ENCODE assay signal across 1 cellular context in genomic region chr17:79930786-79931516, GRCh38.
TF ChIP-seq lines count a peak whose summit lies in the region.

No MANE protein-coding gene starts in this region.

TF ChIP-seq in SK-N-SH, 30 proteins besides CTCF, POLR2A, EP300 and RAD21 (continued from another document):
- no peak for TF ChIP-seq MXI1 (IDR thresholded peaks at IDR 0.05; ENCODE audit: low read depth, low read length)
- no peak for TF ChIP-seq JUND (IDR thresholded peaks at IDR 0.05)
- TF ChIP-seq, protein P1, sequence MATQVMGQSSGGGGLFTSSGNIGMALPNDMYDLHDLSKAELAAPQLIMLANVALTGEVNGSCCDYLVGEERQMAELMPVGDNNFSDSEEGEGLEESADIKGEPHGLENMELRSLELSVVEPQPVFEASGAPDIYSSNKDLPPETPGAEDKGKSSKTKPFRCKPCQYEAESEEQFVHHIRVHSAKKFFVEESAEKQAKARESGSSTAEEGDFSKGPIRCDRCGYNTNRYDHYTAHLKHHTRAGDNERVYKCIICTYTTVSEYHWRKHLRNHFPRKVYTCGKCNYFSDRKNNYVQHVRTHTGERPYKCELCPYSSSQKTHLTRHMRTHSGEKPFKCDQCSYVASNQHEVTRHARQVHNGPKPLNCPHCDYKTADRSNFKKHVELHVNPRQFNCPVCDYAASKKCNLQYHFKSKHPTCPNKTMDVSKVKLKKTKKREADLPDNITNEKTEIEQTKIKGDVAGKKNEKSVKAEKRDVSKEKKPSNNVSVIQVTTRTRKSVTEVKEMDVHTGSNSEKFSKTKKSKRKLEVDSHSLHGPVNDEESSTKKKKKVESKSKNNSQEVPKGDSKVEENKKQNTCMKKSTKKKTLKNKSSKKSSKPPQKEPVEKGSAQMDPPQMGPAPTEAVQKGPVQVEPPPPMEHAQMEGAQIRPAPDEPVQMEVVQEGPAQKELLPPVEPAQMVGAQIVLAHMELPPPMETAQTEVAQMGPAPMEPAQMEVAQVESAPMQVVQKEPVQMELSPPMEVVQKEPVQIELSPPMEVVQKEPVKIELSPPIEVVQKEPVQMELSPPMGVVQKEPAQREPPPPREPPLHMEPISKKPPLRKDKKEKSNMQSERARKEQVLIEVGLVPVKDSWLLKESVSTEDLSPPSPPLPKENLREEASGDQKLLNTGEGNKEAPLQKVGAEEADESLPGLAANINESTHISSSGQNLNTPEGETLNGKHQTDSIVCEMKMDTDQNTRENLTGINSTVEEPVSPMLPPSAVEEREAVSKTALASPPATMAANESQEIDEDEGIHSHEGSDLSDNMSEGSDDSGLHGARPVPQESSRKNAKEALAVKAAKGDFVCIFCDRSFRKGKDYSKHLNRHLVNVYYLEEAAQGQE (IDR thresholded peaks at IDR 0.05; ENCODE audit: low read depth, low read length), result no peak
- no peak for TF ChIP-seq RXRA (IDR thresholded peaks at IDR 0.05; ENCODE audit: borderline replicate concordance, low read depth)
- no peak for TF ChIP-seq NRF1 (IDR thresholded peaks at IDR 0.05; ENCODE audit: low read depth, low read length)
- TF ChIP-seq, protein P2, sequence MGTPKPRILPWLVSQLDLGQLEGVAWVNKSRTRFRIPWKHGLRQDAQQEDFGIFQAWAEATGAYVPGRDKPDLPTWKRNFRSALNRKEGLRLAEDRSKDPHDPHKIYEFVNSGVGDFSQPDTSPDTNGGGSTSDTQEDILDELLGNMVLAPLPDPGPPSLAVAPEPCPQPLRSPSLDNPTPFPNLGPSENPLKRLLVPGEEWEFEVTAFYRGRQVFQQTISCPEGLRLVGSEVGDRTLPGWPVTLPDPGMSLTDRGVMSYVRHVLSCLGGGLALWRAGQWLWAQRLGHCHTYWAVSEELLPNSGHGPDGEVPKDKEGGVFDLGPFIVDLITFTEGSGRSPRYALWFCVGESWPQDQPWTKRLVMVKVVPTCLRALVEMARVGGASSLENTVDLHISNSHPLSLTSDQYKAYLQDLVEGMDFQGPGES (IDR thresholded peaks at IDR 0.05; ENCODE audit: low read depth, low read length), result no peak
- TF ChIP-seq, protein P3, sequence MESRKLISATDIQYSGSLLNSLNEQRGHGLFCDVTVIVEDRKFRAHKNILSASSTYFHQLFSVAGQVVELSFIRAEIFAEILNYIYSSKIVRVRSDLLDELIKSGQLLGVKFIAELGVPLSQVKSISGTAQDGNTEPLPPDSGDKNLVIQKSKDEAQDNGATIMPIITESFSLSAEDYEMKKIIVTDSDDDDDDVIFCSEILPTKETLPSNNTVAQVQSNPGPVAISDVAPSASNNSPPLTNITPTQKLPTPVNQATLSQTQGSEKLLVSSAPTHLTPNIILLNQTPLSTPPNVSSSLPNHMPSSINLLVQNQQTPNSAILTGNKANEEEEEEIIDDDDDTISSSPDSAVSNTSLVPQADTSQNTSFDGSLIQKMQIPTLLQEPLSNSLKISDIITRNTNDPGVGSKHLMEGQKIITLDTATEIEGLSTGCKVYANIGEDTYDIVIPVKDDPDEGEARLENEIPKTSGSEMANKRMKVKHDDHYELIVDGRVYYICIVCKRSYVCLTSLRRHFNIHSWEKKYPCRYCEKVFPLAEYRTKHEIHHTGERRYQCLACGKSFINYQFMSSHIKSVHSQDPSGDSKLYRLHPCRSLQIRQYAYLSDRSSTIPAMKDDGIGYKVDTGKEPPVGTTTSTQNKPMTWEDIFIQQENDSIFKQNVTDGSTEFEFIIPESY (IDR thresholded peaks at IDR 0.05; ENCODE audit: borderline replicate concordance, low read depth), result no peak
- TF ChIP-seq MEF2A (IDR thresholded peaks at IDR 0.05; ENCODE audit: borderline replicate concordance, low read depth), result no peak
- no peak for TF ChIP-seq FOXM1 (IDR thresholded peaks at IDR 0.05; ENCODE audit: low read depth)
- TF ChIP-seq GATA2 (CRISPR knock-in tag; IDR thresholded peaks at IDR 0.05), result no peak
- TF ChIP-seq SIN3A (IDR thresholded peaks at IDR 0.05; ENCODE audit: borderline replicate concordance, low read depth, low read length), result no peak
- no peak for TF ChIP-seq PBX3 (IDR thresholded peaks at IDR 0.05)
